Comparison of ENCODE assay signal across 8 cellular contexts in genomic region chr1:205486258-205486657, GRCh38. TPM values are rescaled to one million over a fixed set of nuclear protein-coding genes. Genes with fewer than 3 reads are reported as not detected.
"Had no signal": no experiment of that assay in that cellular context is flagged by ENCODE, and none has a peak within 500 bp of the region (broad histone marks: within the 10 kb centered on the region; RNA-seq: fewer than 3 reads in every experiment).

No MANE protein-coding gene starts in this region.

- FAIRE-seq: H54, HTR-8/SVneo had no signal

- H3K4me3 ChIP-seq: GM23248 had no signal

- H3K4me3 Mint-ChIP-seq: H9, IgD-negative memory B cell had no signal

- H3K9ac ChIP-seq: GM23248, KMS-11 had no signal

- H3K27ac ChIP-seq: GM23248, KMS-11 had no signal

- H3K9me3 Mint-ChIP-seq: H9, IgD-negative memory B cell had no signal

- H2AFZ ChIP-seq: GM23248 had no signal

- H3K27ac Mint-ChIP-seq: H9, IgD-negative memory B cell had no signal

- DNase-seq: GOT3 had no signal

RNA-seq across cellular contexts. Expression of gene CDK18, which starts 18.2 kb away (rescaled TPM):
- total RNA-seq: GM23248 had no signal
- polyA plus RNA-seq: GM23248 had no signal

RNA-seq across cellular contexts. Expression of gene BLACAT1, which starts 30.4 kb away (rescaled TPM):
- total RNA-seq: GM23248, LHCN-M2 had no signal
- polyA plus RNA-seq: GM23248, IgD-negative memory B cell had no signal
